Comparison of ENCODE assay signal across 8 cellular contexts in genomic region chr12:69739287-69740191, GRCh38. TPM values are rescaled to one million over a fixed set of nuclear protein-coding genes. Genes with fewer than 3 reads are reported as not detected.
DNase-seq lines count a peak whose midpoint lies in the region; ATAC-seq and TF ChIP-seq lines count a peak whose summit lies in the region.

No MANE protein-coding gene starts in this region.

- CTCF ChIA-PET in activated naive CD4-positive, alpha-beta T cell treated with anti-CD3 and anti-CD28 coated beads, Interleukin-2, amount 10 ng/mL, durations not matched to agents 7 days and 5 days (lab: Charles Lee) = no interaction called here

- no peaks in the 10 kb centered on the region for H3K9me3 Mint-ChIP-seq in activated naive CD4-positive, alpha-beta T cell treated with anti-CD3 and anti-CD28 coated beads, Interleukin-2, amount 10 ng/mL, durations not matched to agents 7 days and 5 days
- no peaks in the 10 kb centered on the region for H3K9me3 Mint-ChIP-seq in osteocyte (ENCODE audit: unreplicated experiment)

- peaks cover 8% of the 10 kb centered on the region for H3K4me1 ChIP-seq in SJSA1 (replicated peaks)
- H3K4me1 ChIP-seq in thyroid gland = peaks cover 8 to 11% of the 10 kb centered on the region in 2 donors

- 0 to 1% methylated on average over 34 to 50 of the region's 66 CpGs for WGBS in thyroid gland, 2 donors

- ATAC-seq in Right ventricle myocardium inferior = peak; percentile 36

- peak; percentile 24 for DNase-seq in EH (ENCODE audit: low read depth)
- peak; percentile 98 for DNase-seq in GOT3 (lab: John Stamatoyannopoulos, UW)
- DNase-seq in Kasumi-1 (lab: John Stamatoyannopoulos, UW) = peak; percentile 72 to 85
- DNase-seq in SJSA1 (ENCODE audit: low read depth in 1 of 2, low spot score in 2 of 2) = peak; percentile 19 to 44
- peak; percentile 78 for DNase-seq in activated naive CD4-positive, alpha-beta T cell treated with anti-CD3 and anti-CD28 coated beads, Interleukin-2, amount 10 ng/mL, durations not matched to agents 7 days and 5 days
- peak; percentile 74 for DNase-seq in Right ventricle myocardium inferior (ENCODE audit: missing footprints)
- peak; percentile 84 for DNase-seq in osteocyte (ENCODE audit: extremely low spot score, unreplicated experiment)
- peak; percentile 57 to 65 for DNase-seq in thyroid gland

- H3K36me3 ChIP-seq in SJSA1 = no peaks in the 10 kb centered on the region
- no peaks in the 10 kb centered on the region for H3K36me3 ChIP-seq in thyroid gland

- H3K27me3 ChIP-seq in SJSA1 (replicated peaks) (peaks cover 37% of the 10 kb centered on the region), thyroid gland (no peaks in the 10 kb centered on the region)

- intact Hi-C loops in Right ventricle myocardium inferior (cut with DNase I) (no loop called here), thyroid gland (cut with DNase I) (loop anchor here (10.0 kb wide), 1 partner anchor 155 kb away; the partner anchor contains the start of gene CCT2)

- H3K27ac ChIP-seq in SJSA1 = no peak overlapping the region
- H3K27ac ChIP-seq in thyroid gland = peak overlapping the region; percentile 81 to 89 (median 87)

- peak overlapping the region; percentile 73 for H3K27ac Mint-ChIP-seq in activated naive CD4-positive, alpha-beta T cell treated with anti-CD3 and anti-CD28 coated beads, Interleukin-2, amount 10 ng/mL, durations not matched to agents 7 days and 5 days
- peak overlapping the region; percentile 48 for H3K27ac Mint-ChIP-seq in osteocyte (ENCODE audit: unreplicated experiment)

- peaks cover 20% of the 10 kb centered on the region for H3K27me3 Mint-ChIP-seq in activated naive CD4-positive, alpha-beta T cell treated with anti-CD3 and anti-CD28 coated beads, Interleukin-2, amount 10 ng/mL, durations not matched to agents 7 days and 5 days
- peaks cover 4% of the 10 kb centered on the region for H3K27me3 Mint-ChIP-seq in osteocyte (ENCODE audit: unreplicated experiment)

- H3K4me1 Mint-ChIP-seq in activated naive CD4-positive, alpha-beta T cell treated with anti-CD3 and anti-CD28 coated beads, Interleukin-2, amount 10 ng/mL, durations not matched to agents 7 days and 5 days = peaks cover 21% of the 10 kb centered on the region
- peaks cover 10% of the 10 kb centered on the region for H3K4me1 Mint-ChIP-seq in osteocyte (ENCODE audit: unreplicated experiment)

- TF ChIP-seq CTCF in osteocyte (IDR thresholded peaks at IDR 0.05) (no peak), thyroid gland (IDR thresholded peaks at IDR 0.05) (no peak)

- no peak for TF ChIP-seq POLR2A in thyroid gland (IDR thresholded peaks at IDR 0.05)

- H3K9me3 ChIP-seq in SJSA1 (replicated peaks) (no peaks in the 10 kb centered on the region), thyroid gland (no peaks in the 10 kb centered on the region)

- peak overlapping the region; percentile 83 for H3K4me3 ChIP-seq in SJSA1
- peak overlapping the region; percentile 54 to 96 (median 88) for H3K4me3 ChIP-seq in thyroid gland (replicated peaks in 1 of 3)

- H3K36me3 Mint-ChIP-seq in activated naive CD4-positive, alpha-beta T cell treated with anti-CD3 and anti-CD28 coated beads, Interleukin-2, amount 10 ng/mL, durations not matched to agents 7 days and 5 days = no peaks in the 10 kb centered on the region
- H3K36me3 Mint-ChIP-seq in osteocyte (ENCODE audit: unreplicated experiment) = no peaks in the 10 kb centered on the region

- H3K4me3 Mint-ChIP-seq in activated naive CD4-positive, alpha-beta T cell treated with anti-CD3 and anti-CD28 coated beads, Interleukin-2, amount 10 ng/mL, durations not matched to agents 7 days and 5 days = peak overlapping the region; percentile 84
- H3K4me3 Mint-ChIP-seq in osteocyte (ENCODE audit: unreplicated experiment) = peak overlapping the region; percentile 86

RNA-seq across cellular contexts. Expression of gene RAB3IP, which starts 0.9 kb away (rescaled TPM):
- total RNA-seq in SJSA1 (2014; rRNA removed; shearing (Covaris generic)) = 8.6 and 20.0 TPM in 2 replicates
- total RNA-seq in Right ventricle myocardium inferior (25.6 TPM), osteocyte (16.5 and 16.9 TPM in 2 replicates), thyroid gland (10 to 100 TPM; 25.2 to 74.7 (median 34.7) TPM)

RNA-seq across cellular contexts. Expression of gene BEST3, which starts 40.4 kb away (rescaled TPM):
- not detected in 2 replicates for total RNA-seq in SJSA1 (2014; rRNA removed; shearing (Covaris generic))
- total RNA-seq in Right ventricle myocardium inferior (0.30 TPM), osteocyte (0.11 and 0.55 TPM in 2 replicates), thyroid gland (under 1 TPM in 1 of 4 donors, not detected in 3; 0.24 TPM)

Comparison
In these comparisons a context has a peak if more than half of its experiments do, and no peak if none do; other contexts are left out.
1. DNase-seq: peak in every context shown above with its lines; median percentile 98 in GOT3; 84 in osteocyte; 78 in Kasumi-1; 78 in activated naive CD4-positive, alpha-beta T cell treated with anti-CD3 and anti-CD28 coated beads, Interleukin-2, amount 10 ng/mL, durations not matched to agents 7 days and 5 days; 74 in Right ventricle myocardium inferior; 61 in thyroid gland; 32 in SJSA1; 24 in EH.